17 cellular contexts compared by ENCODE assay signal in the genomic region with DNA sequence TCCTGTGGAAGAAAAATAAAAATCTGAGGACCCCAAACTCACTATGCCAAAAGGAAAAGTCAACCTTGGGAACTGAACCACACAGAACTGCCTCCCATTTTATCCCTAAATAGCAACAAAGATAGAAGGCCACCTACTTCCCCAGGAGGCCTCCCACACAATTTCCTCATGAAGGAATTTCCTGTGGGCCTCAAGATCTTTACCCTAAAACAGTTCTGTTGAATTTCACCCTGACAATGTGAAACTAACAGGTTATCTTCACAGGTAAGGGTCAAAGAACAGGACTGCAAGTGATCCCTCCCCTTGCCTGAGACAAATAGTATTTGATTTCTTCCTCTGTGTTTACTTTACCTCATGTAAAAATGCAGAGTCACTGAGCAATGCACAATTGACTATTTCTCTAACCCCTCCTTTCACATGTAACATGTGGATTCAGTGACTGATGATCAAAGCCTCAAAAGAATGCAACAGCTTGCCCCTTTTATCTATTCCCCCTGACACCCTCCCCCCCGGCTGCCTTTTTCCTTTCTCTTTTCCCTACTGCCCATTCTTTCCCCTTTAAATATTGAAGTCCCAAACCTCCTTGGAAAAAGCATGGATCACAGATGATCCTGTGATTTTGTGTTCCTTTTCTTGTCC. TPM values are rescaled to one million over a fixed set of nuclear protein-coding genes. Genes with fewer than 3 reads are reported as not detected.
A peak's percentile ranks its signal among the peaks of the same experiment; 100 is the strongest.
DNase-seq lines count a peak whose midpoint lies in the region; ATAC-seq and TF ChIP-seq lines count a peak whose summit lies in the region.
"Had no signal": no experiment of that assay in that cellular context is flagged by ENCODE, and none has a peak within 500 bp of the region (broad histone marks: within the 10 kb centered on the region; RNA-seq: fewer than 3 reads in every experiment).

No MANE protein-coding gene starts in this region.

- TF ChIP-seq CTCF in GM23338 (conservative IDR thresholded peaks at IDR 0.05; ENCODE audit: low read depth in 2 of 2), result no peak
- TF ChIP-seq CTCF in VCaP (conservative IDR thresholded peaks at IDR 0.05), result no peak
- TF ChIP-seq CTCF in testis (IDR thresholded peaks at IDR 0.05), result no peak

- H3K4me3 ChIP-seq in GM23338, result peak overlapping the region; percentile 18
- no peak overlapping the region for H3K4me3 ChIP-seq in skeletal muscle tissue (ENCODE audit: low read length in 3 of 3)
- no peak overlapping the region for H3K4me3 ChIP-seq in testis
- H3K4me3 ChIP-seq: coronary artery had no signal

- H3K27ac ChIP-seq in GM23338 (ENCODE audit: low read depth) (peak overlapping the region; percentile 90), VCaP (peak overlapping the region; percentile 2; the same call in 1 of the 2 replicates), skeletal muscle tissue (ENCODE audit: low read depth, low read length) (peak overlapping the region; percentile 16), testis (peak overlapping the region in 1 of 2 donors; percentile 35)
- H3K27ac ChIP-seq: coronary artery had no signal

- intact Hi-C loops in testis (cut with DNase I; ENCODE audit: low total_unique reads), result no loop called here

- H3K4me2 ChIP-seq in GM23338, result peak overlapping the region; percentile 48
- H3K4me2 ChIP-seq: SK-N-SH had no signal

- H3K79me2 ChIP-seq in GM23338 (replicated peaks; ENCODE audit: insufficient read depth), result 0 out of 2 replicates have a peak, but pooled peaks cover 3% of the 10 kb centered on the region

- no peaks in the 10 kb centered on the region for H3K9me3 ChIP-seq in skeletal muscle tissue (ENCODE audit: control insufficient read depth in 3 of 3, low read length in 3 of 3)
- no peaks in the 10 kb centered on the region for H3K9me3 ChIP-seq in testis
- H3K9me3 ChIP-seq: SK-N-SH had no signal

- TF ChIP-seq POLR2A in testis (IDR thresholded peaks at IDR 0.05), result no peak

- H3K4me1 ChIP-seq in GM23338 (ENCODE audit: insufficient read depth) (peaks cover 27% of the 10 kb centered on the region), skeletal muscle tissue (ENCODE audit: control insufficient read depth in 3 of 3, insufficient read depth in 3 of 3, low read length in 3 of 3) (no peaks in the 10 kb centered on the region), testis (peaks cover 11% of the 10 kb centered on the region)

- DNase-seq in GM23338 (ENCODE audit: low spot score) (peak; percentile 80), iPS-NIHi7 (ENCODE audit: extremely low spot score) (peak; percentile 72), NCI-H2171 (lab: John Stamatoyannopoulos, UW) (no peak), mesenteric fat pad (ENCODE audit: low spot score) (no peak), testis (no peak)
- DNase-seq in stimulated activated naive B cell treated with anti-CD40 and anti-IgM and Interleukin-4, amounts not matched to agents 10 μg/mL and 1 μg/mL and 100 μg/mL, for 72 hours, result no peak
- DNase-seq: activated CD4-positive, alpha-beta T cell treated with anti-CD3 and anti-CD28 coated beads for 4 hours; activated effector memory CD4-positive, alpha-beta T cell treated with anti-CD3 and anti-CD28 coated beads, Interleukin-2, amount 50 U/mL, for 16 hours; DND-41; naive B cell; NCI-H510A; SK-N-SH; stimulated activated CD4-positive, alpha-beta T cell treated with anti-CD3 and anti-CD28 coated beads, Interleukin-1b, Interleukin-23, amount 100 ng/mL, for 48 hours had no signal

- H3K36me3 ChIP-seq in GM23338 (ENCODE audit: insufficient read depth) (no peaks in the 10 kb centered on the region; the same call in 1 of the 2 replicates), skeletal muscle tissue (ENCODE audit: control insufficient read depth in 3 of 3, insufficient read depth in 3 of 3, low read length in 3 of 3) (no peaks in the 10 kb centered on the region), testis (ENCODE audit: low read depth, missing control alignments) (no peaks in the 10 kb centered on the region)

- H3F3A ChIP-seq in GM23338 (replicated peaks; ENCODE audit: low read depth), result no peaks in the 10 kb centered on the region

- H3K9me2 ChIP-seq in GM23338 (ENCODE audit: insufficient read depth), result no peaks in the 10 kb centered on the region
- H3K9me2 ChIP-seq: SK-N-SH had no signal

- no peak overlapping the region for H3K9ac ChIP-seq in skeletal muscle tissue (ENCODE audit: low read depth in 1 of 3, low read length in 3 of 3)
- H3K9ac ChIP-seq: SK-N-SH had no signal

- H3K9me3 Mint-ChIP-seq in GM23338, result peaks cover 25% of the 10 kb centered on the region
- no peaks in the 10 kb centered on the region for H3K9me3 Mint-ChIP-seq in stimulated activated naive B cell treated with anti-CD40 and anti-IgM and Interleukin-4, amounts not matched to agents 10 μg/mL and 1 μg/mL and 100 μg/mL, for 72 hours
- H3K9me3 Mint-ChIP-seq: naive B cell had no signal

- ATAC-seq in GM23338, result peak; percentile 82
- ATAC-seq in stimulated activated naive B cell treated with anti-CD40 and anti-IgM and Interleukin-4, amounts not matched to agents 10 μg/mL and 1 μg/mL and 100 μg/mL, for 72 hours (replicated peaks), result no peak

- no peaks in the 10 kb centered on the region for H3K27me3 ChIP-seq in GM23338 (ENCODE audit: insufficient read depth)
- no peaks in the 10 kb centered on the region for H3K27me3 ChIP-seq in skeletal muscle tissue (ENCODE audit: control insufficient read depth in 3 of 3, insufficient read depth in 3 of 3, low read length in 3 of 3)
- H3K27me3 ChIP-seq in testis, result no peaks in the 10 kb centered on the region

- peaks cover 26% of the 10 kb centered on the region for H3K36me3 Mint-ChIP-seq in GM23338 (ENCODE audit: low read depth)
- H3K36me3 Mint-ChIP-seq in stimulated activated naive B cell treated with anti-CD40 and anti-IgM and Interleukin-4, amounts not matched to agents 10 μg/mL and 1 μg/mL and 100 μg/mL, for 72 hours, result no peaks in the 10 kb centered on the region
- H3K36me3 Mint-ChIP-seq: naive B cell had no signal

- H3K27ac Mint-ChIP-seq in GM23338, result peak overlapping the region; percentile 98
- no peak overlapping the region for H3K27ac Mint-ChIP-seq in stimulated activated naive B cell treated with anti-CD40 and anti-IgM and Interleukin-4, amounts not matched to agents 10 μg/mL and 1 μg/mL and 100 μg/mL, for 72 hours
- H3K27ac Mint-ChIP-seq: naive B cell had no signal

- H3K4me3 Mint-ChIP-seq in GM23338, result peak overlapping the region; percentile 40
- no peak overlapping the region for H3K4me3 Mint-ChIP-seq in stimulated activated naive B cell treated with anti-CD40 and anti-IgM and Interleukin-4, amounts not matched to agents 10 μg/mL and 1 μg/mL and 100 μg/mL, for 72 hours
- H3K4me3 Mint-ChIP-seq: naive B cell had no signal

- no peaks in the 10 kb centered on the region for H4K20me1 ChIP-seq in GM23338 (replicated peaks; ENCODE audit: insufficient read depth)

- no peaks in the 10 kb centered on the region for H3K27me3 Mint-ChIP-seq in GM23338 (ENCODE audit: insufficient read depth, low read depth, poor library complexity)
- H3K27me3 Mint-ChIP-seq in stimulated activated naive B cell treated with anti-CD40 and anti-IgM and Interleukin-4, amounts not matched to agents 10 μg/mL and 1 μg/mL and 100 μg/mL, for 72 hours, result peaks cover 0 to 4% of the 10 kb centered on the region in 2 donors
- H3K27me3 Mint-ChIP-seq: naive B cell had no signal

- 58 to 64% methylated on average over 1 of the region's 1 CpG for WGBS in testis, 2 donors

- H2AFZ ChIP-seq in GM23338, result no peak overlapping the region

- H3K4me1 Mint-ChIP-seq in GM23338, result peaks cover 35% of the 10 kb centered on the region
- H3K4me1 Mint-ChIP-seq in stimulated activated naive B cell treated with anti-CD40 and anti-IgM and Interleukin-4, amounts not matched to agents 10 μg/mL and 1 μg/mL and 100 μg/mL, for 72 hours, result no peaks in the 10 kb centered on the region

TF ChIP-seq in GM23338, 12 proteins besides CTCF, POLR2A, EP300 and RAD21 (continues in another document):
- TF ChIP-seq NANOG (IDR thresholded peaks at IDR 0.05; ENCODE audit: borderline replicate concordance), result peak; percentile 60
- no peak for TF ChIP-seq REST (IDR thresholded peaks at IDR 0.05; ENCODE audit: unreplicated experiment)

RNA-seq across cellular contexts. Expression of gene MEPE, which starts 33.3 kb away (rescaled TPM):
- not detected in 2 replicates for total RNA-seq in GM23338 (2014; rRNA removed; shearing (Covaris generic))
- polyA plus RNA-seq in GM23338 (2016; fragmentation: Nextera tagmentation; extraction: Ambion mirVana) (not detected in 2 replicates), testis (ENCODE audit: insufficient read depth, low read depth, low replicate concordance) (not detected)
- total RNA-seq in skeletal muscle tissue (not detected), mesenteric fat pad (not detected), testis (not detected)
- total RNA-seq: LHCN-M2 had no signal
- polyA plus RNA-seq: SK-N-SH had no signal

Comparison
In these comparisons a context has a peak if more than half of its experiments do, and no peak if none do; other contexts are left out.
1. DNase-seq: peak in GM23338 (single experiment) and iPS-NIHi7 (single experiment); none in stimulated activated naive B cell treated with anti-CD40 and anti-IgM and Interleukin-4, amounts not matched to agents 10 μg/mL and 1 μg/mL and 100 μg/mL, for 72 hours (single experiment), NCI-H2171 (single experiment), mesenteric fat pad (single experiment) and testis (single experiment).